ENCODE assay signal across 8 cellular contexts in the genomic region with DNA sequence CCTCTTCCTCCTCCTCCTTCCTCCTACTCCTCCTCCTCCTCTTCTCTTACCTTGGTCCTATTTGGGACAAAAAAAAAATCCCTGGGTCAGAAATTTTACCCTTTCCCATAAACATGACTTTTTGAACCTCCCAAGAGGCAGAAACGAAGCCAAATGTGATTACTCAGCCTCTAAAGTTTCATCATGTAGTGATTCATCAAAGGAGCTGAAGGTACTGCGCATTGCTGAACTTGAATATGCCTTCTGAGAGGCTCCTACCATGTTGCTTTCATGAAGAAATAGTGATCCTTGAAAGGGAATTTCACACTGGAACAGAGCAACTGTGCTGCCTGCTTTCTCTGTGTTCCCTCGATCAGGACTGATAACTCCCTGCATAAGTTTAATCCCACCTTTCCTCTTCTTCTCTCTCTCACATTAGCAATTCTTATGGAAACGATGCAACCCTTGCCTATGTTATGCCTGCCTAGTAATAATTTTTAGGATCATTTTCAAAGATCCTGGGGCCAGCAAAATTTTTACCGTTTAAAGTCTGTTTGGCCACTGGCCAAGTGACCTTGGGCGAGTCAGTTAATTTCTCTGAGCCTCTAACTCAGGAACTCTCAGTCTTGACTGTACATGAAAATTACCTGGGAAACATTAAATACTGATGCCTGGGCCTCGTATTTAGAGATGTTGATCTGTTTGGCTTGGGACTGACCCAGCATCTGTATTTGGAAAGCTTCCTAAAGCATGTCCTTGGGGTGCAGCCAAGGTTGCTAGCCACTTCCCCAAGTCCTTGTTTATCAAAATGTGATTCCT.
DNase-seq lines count a peak whose midpoint lies in the region; ATAC-seq and TF ChIP-seq lines count a peak whose summit lies in the region.

No MANE protein-coding gene starts in this region.

- no peaks in the 10 kb centered on the region for H3F3A ChIP-seq in PC-9 (ENCODE audit: insufficient read depth, low read depth)

- H3K27ac ChIP-seq in PC-9 (peak overlapping the region; percentile 41), psoas muscle (peak overlapping the region; percentile 30)

- no peaks in the 10 kb centered on the region for H3K79me2 ChIP-seq in PC-9 (ENCODE audit: low read depth)

- H3K27me3 ChIP-seq in PC-9 (ENCODE audit: insufficient read depth, low read depth) (no peaks in the 10 kb centered on the region), psoas muscle (ENCODE audit: insufficient read depth in 3 of 3, low read length in 2 of 3) (no peaks in the 10 kb centered on the region)

- no peaks in the 10 kb centered on the region for H4K20me1 ChIP-seq in PC-9 (ENCODE audit: insufficient read depth)

- peak overlapping the region; percentile 24; the same call in 1 of the 2 replicates for H3K4me2 ChIP-seq in PC-9

- H3K9me2 ChIP-seq in PC-9 (ENCODE audit: insufficient read depth), result no peaks in the 10 kb centered on the region

- in situ Hi-C loops in Caki2 (cut with HindIII; ENCODE audit: low pct_unique_long_range_greater_than_20kb, low sequenced_read_pairs), result no loop called here

- BruUV-seq in PC-9 (replicated peaks; lab: Mats Ljungman, UMichigan), result no TSS peak

- no peaks in the 10 kb centered on the region for H3K9me3 ChIP-seq in PC-9 (ENCODE audit: insufficient read depth, low read depth)
- H3K9me3 ChIP-seq in psoas muscle, result no peaks in the 10 kb centered on the region

- CTCF ChIA-PET in PC-9 (lab: Charles Lee), result no interaction called here

- H2AFZ ChIP-seq in PC-9, result peak overlapping the region; percentile 23

- peak; percentile 55 for DNase-seq in Caki2 (ENCODE audit: low read depth)
- DNase-seq in PC-9, result peak in 1 of 2 experiments; percentile 75
- no peak for DNase-seq in psoas muscle

- intact Hi-C loops in PC-9 (cut with micrococcal nuclease; ENCODE audit: unreplicated experiment) (no loop called here), psoas muscle (cut with DNase I) (no loop called here)

- no peak for TF ChIP-seq CTCF in PC-9 (conservative IDR thresholded peaks at IDR 0.05)
- TF ChIP-seq CTCF in psoas muscle (IDR thresholded peaks at IDR 0.05), result no peak

- 18 to 28% (median 19%) methylated on average over 7 of the region's 7 CpGs for WGBS in psoas muscle, 3 donors

- H3K4me3 ChIP-seq in PC-9 (no peak overlapping the region), psoas muscle (no peak overlapping the region)

- H3K4me1 ChIP-seq in PC-9 (replicated peaks; ENCODE audit: insufficient read depth) (peaks cover 10% of the 10 kb centered on the region), psoas muscle (no peaks in the 10 kb centered on the region)

- POLR2A ChIA-PET in PC-9 (lab: Charles Lee; ENCODE audit: unreplicated experiment), result no interaction called here

- H3K36me3 ChIP-seq in PC-9 (ENCODE audit: low read depth), result no peaks in the 10 kb centered on the region
- no peaks in the 10 kb centered on the region for H3K36me3 ChIP-seq in psoas muscle (ENCODE audit: insufficient read depth in 1 of 2, low read depth in 1 of 2)

- peak; percentile 89 for ATAC-seq in esophagus mucosa
- ATAC-seq in psoas muscle, result peak in 3 of 4 donors; percentile 63 to 76 (median 67)
- no peak for ATAC-seq in HG02623 (IDR thresholded peaks at IDR 0.05; ENCODE audit: unreplicated experiment)
- no peak for ATAC-seq in GM21423 (IDR thresholded peaks at IDR 0.05; ENCODE audit: unreplicated experiment)
- ATAC-seq in GM19467 (IDR thresholded peaks at IDR 0.05; ENCODE audit: unreplicated experiment), result no peak
- no peak for ATAC-seq in HG03139 (IDR thresholded peaks at IDR 0.05; ENCODE audit: unreplicated experiment)

Comparison
In these comparisons a context has a peak if more than half of its experiments do, and no peak if none do; other contexts are left out.
1. ATAC-seq: peak in esophagus mucosa (single experiment) and psoas muscle (3 of 4); none in HG02623 (single experiment), GM21423 (single experiment), GM19467 (single experiment) and HG03139 (single experiment).